In the genomic region with DNA sequence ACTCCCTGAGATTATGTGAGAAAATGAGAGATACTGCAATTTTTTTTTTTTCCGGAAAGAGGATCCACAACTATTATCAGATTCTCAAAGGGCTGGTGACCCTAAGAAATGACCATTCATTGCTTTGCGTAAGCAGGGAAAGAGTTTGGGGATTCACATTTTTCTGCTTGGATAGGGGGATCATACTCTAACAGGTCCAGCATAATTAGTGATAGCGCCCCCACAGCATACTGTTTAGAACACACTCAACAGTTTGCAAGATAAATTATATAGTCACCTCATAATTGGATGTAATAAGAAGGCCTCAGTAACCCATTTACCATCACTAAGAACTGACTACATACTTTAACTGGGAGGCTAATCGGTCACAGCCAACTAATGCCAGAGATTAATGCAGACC, we compare ENCODE assay signal across 8 cellular contexts. TPM values are rescaled to one million over a fixed set of nuclear protein-coding genes. Genes with fewer than 3 reads are reported as not detected.
A peak's percentile ranks its signal among the peaks of the same experiment; 100 is the strongest.
DNase-seq lines count a peak whose midpoint lies in the region; ATAC-seq and TF ChIP-seq lines count a peak whose summit lies in the region.

No MANE protein-coding gene starts in this region.

- H3K4me3 ChIP-seq in SU-DHL-6 (ENCODE audit: insufficient read depth, low read length, poor library complexity, severe bottlenecking) = peak overlapping the region; percentile 90
- peak overlapping the region; percentile 97 for H3K4me3 ChIP-seq in fibroblast of the aortic adventitia (ENCODE audit: low read depth, low read length)
- no peak overlapping the region for H3K4me3 ChIP-seq in sigmoid colon

- peak overlapping the region; percentile 77 for H3K9ac ChIP-seq in SU-DHL-6 (ENCODE audit: low read length)

- TF ChIP-seq CTCF in SU-DHL-6 (IDR thresholded peaks at IDR 0.05; ENCODE audit: insufficient read depth, low read length, poor library complexity, severe bottlenecking) (peak; percentile 51), fibroblast of the aortic adventitia (IDR thresholded peaks at IDR 0.05; ENCODE audit: insufficient read depth, low read length) (no peak), type B pancreatic cell (conservative IDR thresholded peaks at IDR 0.05) (peak; percentile 51), sigmoid colon (IDR thresholded peaks at IDR 0.05) (no peak)

- ATAC-seq in GM18907 (IDR thresholded peaks at IDR 0.05; ENCODE audit: unreplicated experiment) = no peak

- H3K27ac ChIP-seq in SU-DHL-6 (ENCODE audit: low read depth, low read length) = no peak overlapping the region
- no peak overlapping the region for H3K27ac ChIP-seq in sigmoid colon

- peaks cover 29% of the 10 kb centered on the region for H3K4me1 Mint-ChIP-seq in activated naive CD4-positive, alpha-beta T cell treated with anti-CD3 and anti-CD28 coated beads, Interleukin-2, amount 50 U/mL, for 24 hours
- peaks cover 24% of the 10 kb centered on the region for H3K4me1 Mint-ChIP-seq in type B pancreatic cell (ENCODE audit: unreplicated experiment)

- WGBS in sigmoid colon, 2 donors = 83 to 89% methylated on average over 4 of the region's 4 CpGs

- TF ChIP-seq POLR2A in sigmoid colon (IDR thresholded peaks at IDR 0.05) = no peak

- no peak for DNase-seq in activated naive CD4-positive, alpha-beta T cell (lab: John Stamatoyannopoulos, UW)
- DNase-seq in fibroblast of the aortic adventitia (ENCODE audit: low read depth) (no peak), type B pancreatic cell (ENCODE audit: extremely low spot score, unreplicated experiment) (no peak), sigmoid colon (no peak), ACHN (no peak)

- peaks cover 0 to 27% (median 17%) of the 10 kb centered on the region in 4 donors for H3K4me1 ChIP-seq in sigmoid colon

- H3K27ac Mint-ChIP-seq in activated naive CD4-positive, alpha-beta T cell treated with anti-CD3 and anti-CD28 coated beads, Interleukin-2, amount 50 U/mL, for 24 hours = peak overlapping the region; percentile 68
- peak overlapping the region; percentile 40 for H3K27ac Mint-ChIP-seq in type B pancreatic cell

- no peaks in the 10 kb centered on the region for H3K9me3 Mint-ChIP-seq in activated naive CD4-positive, alpha-beta T cell treated with anti-CD3 and anti-CD28 coated beads, Interleukin-2, amount 50 U/mL, for 24 hours
- H3K9me3 Mint-ChIP-seq in type B pancreatic cell = no peaks in the 10 kb centered on the region

- H4K20me1 ChIP-seq in SU-DHL-6 (ENCODE audit: low read depth, low read length) = peaks cover 18% of the 10 kb centered on the region; the same call in 1 of the 2 replicates

- in situ Hi-C loops in ACHN (cut with HindIII; ENCODE audit: low pct_ligation_motif_present, low pct_unique_long_range_greater_than_20kb, low sequenced_read_pairs) = no loop called here

- no peak overlapping the region for H2AFZ ChIP-seq in SU-DHL-6 (ENCODE audit: low read depth, low read length, severe bottlenecking)

- H3K27me3 ChIP-seq in SU-DHL-6 (ENCODE audit: low read length) = no peaks in the 10 kb centered on the region
- H3K27me3 ChIP-seq in sigmoid colon = no peaks in the 10 kb centered on the region

- H3K9me2 ChIP-seq in SU-DHL-6 (replicated peaks; ENCODE audit: insufficient read depth, low read length) = no peaks in the 10 kb centered on the region

- H3K4me3 Mint-ChIP-seq in activated naive CD4-positive, alpha-beta T cell treated with anti-CD3 and anti-CD28 coated beads, Interleukin-2, amount 50 U/mL, for 24 hours = peak overlapping the region; percentile 97
- peak overlapping the region; percentile 99 for H3K4me3 Mint-ChIP-seq in type B pancreatic cell

- 0 out of 2 replicates have a peak, but pooled peaks cover 5% of the 10 kb centered on the region for H3F3A ChIP-seq in SU-DHL-6 (ENCODE audit: insufficient read depth)

- no peak for TF ChIP-seq EP300 in sigmoid colon (IDR thresholded peaks at IDR 0.05)

- H3K4me2 ChIP-seq in SU-DHL-6 (ENCODE audit: low read depth, low read length, poor library complexity, severe bottlenecking) = peak overlapping the region; percentile 82

- peaks cover 27% of the 10 kb centered on the region for H3K36me3 Mint-ChIP-seq in activated naive CD4-positive, alpha-beta T cell treated with anti-CD3 and anti-CD28 coated beads, Interleukin-2, amount 50 U/mL, for 24 hours
- peaks cover 15% of the 10 kb centered on the region for H3K36me3 Mint-ChIP-seq in type B pancreatic cell

- peaks cover 53% of the 10 kb centered on the region for H3K79me2 ChIP-seq in SU-DHL-6 (ENCODE audit: insufficient read depth, low read length)

- H3K9me3 ChIP-seq in SU-DHL-6 (ENCODE audit: insufficient read depth, low read length) (no peaks in the 10 kb centered on the region), sigmoid colon (no peaks in the 10 kb centered on the region)

- intact Hi-C loops in sigmoid colon (cut with DNase I) = no loop called here

- no peaks in the 10 kb centered on the region for H3K27me3 Mint-ChIP-seq in activated naive CD4-positive, alpha-beta T cell treated with anti-CD3 and anti-CD28 coated beads, Interleukin-2, amount 50 U/mL, for 24 hours
- H3K27me3 Mint-ChIP-seq in type B pancreatic cell = no peaks in the 10 kb centered on the region

- H3K36me3 ChIP-seq in SU-DHL-6 (ENCODE audit: low read length) = peaks cover 31% of the 10 kb centered on the region
- peaks cover 7 to 44% (median 33%) of the 10 kb centered on the region in 4 donors for H3K36me3 ChIP-seq in sigmoid colon

RNA-seq across cellular contexts. Expression of a gene that starts 1.9 kb away (rescaled TPM):
- total RNA-seq in fibroblast of the aortic adventitia (ENCODE audit: low replicate concordance) = 96.6 and 284 TPM in 2 replicates
- total RNA-seq in type B pancreatic cell (ENCODE audit: low replicate concordance) = 209 and 301 TPM in 2 replicates
- total RNA-seq in sigmoid colon = 100 to 1,000 TPM; 155 to 253 (median 197) TPM
- 100 to 1,000 TPM in 2 of 3 donors, 10 to 100 TPM in 1; 94.3 to 155 (median 123) TPM for polyA plus RNA-seq in sigmoid colon

RNA-seq across cellular contexts. Expression of a gene that starts 2.1 kb away (rescaled TPM):
- total RNA-seq in fibroblast of the aortic adventitia (ENCODE audit: low replicate concordance) (not detected in 2 replicates), type B pancreatic cell (ENCODE audit: low replicate concordance) (0.63 TPM in 1 of 2 replicates, not detected in the other), sigmoid colon (1 to 10 TPM in 1 of 4 donors, not detected in 3; 1.1 TPM)
- under 1 TPM in 1 of 3 donors, not detected in 2; 0.48 TPM for polyA plus RNA-seq in sigmoid colon

RNA-seq across cellular contexts. Expression of a gene that starts 32.8 kb away (rescaled TPM):
- total RNA-seq in fibroblast of the aortic adventitia (ENCODE audit: low replicate concordance) = not detected in 2 replicates
- total RNA-seq in type B pancreatic cell (ENCODE audit: low replicate concordance) = 0.17 and 0.88 TPM in 2 replicates
- not detected for total RNA-seq in sigmoid colon
- polyA plus RNA-seq in sigmoid colon = not detected

RNA-seq across cellular contexts. Expression of a gene that starts 37.1 kb away (rescaled TPM):
- total RNA-seq in fibroblast of the aortic adventitia (ENCODE audit: low replicate concordance) (not detected in 2 replicates), type B pancreatic cell (ENCODE audit: low replicate concordance) (0.48 TPM in 1 of 2 replicates, not detected in the other), sigmoid colon (not detected)
- not detected for polyA plus RNA-seq in sigmoid colon

RNA-seq across cellular contexts. Expression of a gene that starts 40.8 kb away (rescaled TPM):
- total RNA-seq in fibroblast of the aortic adventitia (ENCODE audit: low replicate concordance) (62.4 and 71.5 TPM in 2 replicates), type B pancreatic cell (ENCODE audit: low replicate concordance) (67.6 and 104 TPM in 2 replicates), sigmoid colon (10 to 100 TPM; 33.3 to 49.2 (median 41.1) TPM)
- polyA plus RNA-seq in sigmoid colon = 10 to 100 TPM; 34.8 to 53.2 (median 36.0) TPM

Comparison
In these comparisons a context has a peak if more than half of its experiments do, and no peak if none do; other contexts are left out.
1. H3K4me3 ChIP-seq: peak in SU-DHL-6 (single experiment) and fibroblast of the aortic adventitia (single experiment); none in sigmoid colon (0 of 4).
2. CTCF ChIP-seq: peak in SU-DHL-6 (single experiment) and type B pancreatic cell (single experiment); none in fibroblast of the aortic adventitia (single experiment) and sigmoid colon (0 of 4).